In the genomic region with DNA sequence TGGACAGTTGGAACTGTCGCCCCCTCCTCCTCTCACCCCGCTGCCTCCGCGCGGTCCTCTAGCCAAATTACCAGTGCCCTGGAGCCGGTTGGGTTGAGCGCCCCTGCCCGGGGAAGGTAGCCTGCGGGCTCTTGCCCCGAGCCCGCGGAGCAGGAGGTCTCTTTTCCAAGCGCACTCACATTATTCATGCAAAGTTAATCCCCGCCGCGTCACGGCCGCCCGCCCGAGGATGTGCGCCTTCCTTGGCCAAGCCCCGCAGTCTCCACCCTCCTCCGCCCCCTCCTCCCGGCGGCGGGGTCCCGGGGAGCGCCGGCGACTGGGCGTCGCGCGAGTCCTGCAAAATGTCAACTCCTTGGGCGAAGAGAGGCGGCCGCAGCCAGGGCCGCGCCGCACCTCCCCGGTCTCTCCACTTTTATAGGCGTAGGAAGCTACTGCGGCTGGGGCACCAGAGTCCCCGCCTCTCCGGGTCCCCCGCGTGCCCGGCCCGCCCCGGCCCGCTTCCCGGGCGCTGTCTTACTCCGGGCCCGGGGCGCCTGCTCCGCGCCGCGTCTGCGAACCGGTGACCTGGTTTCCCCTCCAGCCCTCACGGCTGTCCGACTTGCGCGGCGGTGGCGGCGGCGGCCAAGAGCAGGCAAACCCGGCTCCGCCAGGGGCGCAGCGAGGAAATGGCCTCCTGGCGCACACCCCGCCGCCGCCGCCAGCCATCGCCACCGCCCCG, we compare ENCODE assay signal across 8 cellular contexts. TPM values are rescaled to one million over a fixed set of nuclear protein-coding genes. Genes with fewer than 3 reads are reported as not detected.
DNase-seq lines count a peak whose midpoint lies in the region; ATAC-seq, FAIRE-seq and TF ChIP-seq lines count a peak whose summit lies in the region.

A gene (minus strand): TSS at position 235 of the 718 bp plus-strand sequence.

- no peaks in the 10 kb centered on the region for H4K20me1 ChIP-seq in Karpas-422 (ENCODE audit: insufficient read depth, low read depth, low read length)
- H4K20me1 ChIP-seq in K562 (replicated peaks; ENCODE audit: control insufficient read depth, insufficient read depth, low read length), result no peaks in the 10 kb centered on the region

- no peaks in the 10 kb centered on the region for H3K27me3 ChIP-seq in Karpas-422 (ENCODE audit: low read length)
- H3K27me3 ChIP-seq in K562 (ENCODE audit: control insufficient read depth in 2 of 2, insufficient read depth in 2 of 2, low read length in 2 of 2), result no peaks in the 10 kb centered on the region
- peaks cover 3% of the 10 kb centered on the region; the same call in 1 of the 2 replicates for H3K27me3 ChIP-seq in iPS DF 6.9 (ENCODE audit: control insufficient read depth, insufficient read depth, low read length)
- H3K27me3 ChIP-seq in psoas muscle (ENCODE audit: insufficient read depth in 3 of 3, low read length in 2 of 3), result no peaks in the 10 kb centered on the region

- 0 out of 4 replicates have a peak, but pooled peaks of 1 of the 2 experiments have one; percentile 3 for TF ChIP-seq RAD21 in K562 (CRISPR knock-in tag; conservative IDR thresholded peaks at IDR 0.05 in 1 of 2, IDR thresholded peaks at IDR 0.05 in 1 of 2)

- H3K79me2 ChIP-seq in Karpas-422 (ENCODE audit: low read length) (no peaks in the 10 kb centered on the region), K562 (ENCODE audit: control insufficient read depth, insufficient read depth, low read length) (peaks cover 48% of the 10 kb centered on the region)

- in situ Hi-C loops in K562 (cut with MboI), result loop anchor here (5.0 kb wide), 2 partner anchors 88 to 232 kb away; no protein-coding TSS in a partner anchor

- H3K9me3 ChIP-seq in Karpas-422 (ENCODE audit: low read length), result no peaks in the 10 kb centered on the region
- H3K9me3 ChIP-seq in K562 (replicated peaks; ENCODE audit: control insufficient read depth, insufficient read depth, low read depth, low read length), result no peaks in the 10 kb centered on the region
- H3K9me3 ChIP-seq in iPS DF 6.9 (ENCODE audit: control insufficient read depth, insufficient read depth, low read length), result no peaks in the 10 kb centered on the region
- no peaks in the 10 kb centered on the region for H3K9me3 ChIP-seq in psoas muscle

- no peaks in the 10 kb centered on the region for H3K9me2 ChIP-seq in Karpas-422 (replicated peaks; ENCODE audit: insufficient read depth, low read length)

- peak; percentile 61 for ATAC-seq in GM18909 (IDR thresholded peaks at IDR 0.05; ENCODE audit: poor library complexity, unreplicated experiment)
- ATAC-seq in K562, result peak; percentile 73
- ATAC-seq in psoas muscle, result peak; percentile 68 to 77 (median 73)
- no peak for ATAC-seq in HG03378 (IDR thresholded peaks at IDR 0.05; ENCODE audit: unreplicated experiment)
- ATAC-seq in GM19023 (IDR thresholded peaks at IDR 0.05; ENCODE audit: unreplicated experiment), result no peak

- TF ChIP-seq POLR2A in K562 (conservative IDR thresholded peaks at IDR 0.05), result peak; percentile 43

- peak within 1 kb of the TSS; percentile 46 for H3K4me3 ChIP-seq in AG04449 (ENCODE audit: low read depth, low read length)
- peak within 1 kb of the TSS; percentile 36; the same call in 1 of the 2 replicates for H3K4me3 ChIP-seq in Karpas-422 (ENCODE audit: low read length)
- peak within 1 kb of the TSS; percentile 64 for H3K4me3 ChIP-seq in K562
- peak within 1 kb of the TSS; percentile 72 for H3K4me3 ChIP-seq in iPS DF 6.9 (ENCODE audit: low read length)
- H3K4me3 ChIP-seq in psoas muscle, result peak within 1 kb of the TSS; percentile 90

- H3K27ac ChIP-seq in Karpas-422 (ENCODE audit: low read length), result no peak within 1 kb of the TSS
- H3K27ac ChIP-seq in K562 (ENCODE audit: extremely low read depth, low read depth, low read length), result peak within 1 kb of the TSS; percentile 75
- H3K27ac ChIP-seq in iPS DF 6.9 (ENCODE audit: low read length), result no peak within 1 kb of the TSS
- H3K27ac ChIP-seq in psoas muscle, result peak within 1 kb of the TSS; percentile 96

- TF ChIP-seq CTCF in AG04449 (IDR thresholded peaks at IDR 0.05; ENCODE audit: insufficient read depth, low read length, missing control alignments) (peak; percentile 35), K562 (IDR thresholded peaks at IDR 0.05 in 2 of 3, conservative IDR thresholded peaks at IDR 0.05 in 1 of 3; ENCODE audit: insufficient read depth in 2 of 3, low read depth in 1 of 3, low read length in 3 of 3) (peak in 2 of 3 experiments; percentile 31 to 54; a peak in 2 of 6 replicates), psoas muscle (IDR thresholded peaks at IDR 0.05) (peak; percentile 46)

- H3K36me3 ChIP-seq in Karpas-422 (ENCODE audit: insufficient read depth, low read length), result no peaks in the 10 kb centered on the region
- no peaks in the 10 kb centered on the region for H3K36me3 ChIP-seq in K562 (ENCODE audit: control insufficient read depth, insufficient read depth, low read length)
- H3K36me3 ChIP-seq in iPS DF 6.9 (ENCODE audit: control insufficient read depth, insufficient read depth, low read length), result no peaks in the 10 kb centered on the region
- no peaks in the 10 kb centered on the region for H3K36me3 ChIP-seq in psoas muscle (ENCODE audit: insufficient read depth in 1 of 2, low read depth in 1 of 2)

- POLR2A ChIA-PET in AG04449 (lab: Yijun Ruan, JAX) (no interaction called here), K562 (lab: Yijun Ruan, JAX) (interaction anchor here (0.6 to 2.5 kb wide), 8 partner anchors 9 to 223 kb away, joined by 3 to 11 read pairs (median 4); no protein-coding TSS in a partner anchor)

- no peak within 1 kb of the TSS for H3K9ac ChIP-seq in Karpas-422 (ENCODE audit: low read length)
- peak within 1 kb of the TSS; percentile 77 to 90 for H3K9ac ChIP-seq in K562 (ENCODE audit: insufficient read depth in 1 of 2, low read depth in 2 of 2, low read length in 2 of 2)

- DNase-seq in AG04449 (ENCODE audit: low read depth, low spot score) (no peak), Karpas-422 (no peak), K562 (ENCODE audit: extremely low read depth in 1 of 4, low spot score in 3 of 4) (peak; percentile 77 to 85 (median 84)), iPS DF 6.9 (ENCODE audit: low read depth, low spot score) (no peak), psoas muscle (peak; percentile 83 to 91)

- H3K9me1 ChIP-seq in K562 (ENCODE audit: control insufficient read depth, insufficient read depth, low read length), result no peaks in the 10 kb centered on the region

- H3K4me1 ChIP-seq in Karpas-422 (ENCODE audit: low read length) (no peaks in the 10 kb centered on the region), K562 (replicated peaks in 1 of 2; ENCODE audit: control insufficient read depth in 2 of 2, insufficient read depth in 2 of 2, low read length in 2 of 2) (peaks cover 22 to 27% of the 10 kb centered on the region in 2 experiments; a peak in 4 of 5 replicates), iPS DF 6.9 (ENCODE audit: control insufficient read depth, insufficient read depth, low read length) (peaks cover 4% of the 10 kb centered on the region; the same call in 1 of the 2 replicates), psoas muscle (peaks cover 35% of the 10 kb centered on the region)

- WGBS in K562 (ENCODE audit: insufficient coverage, low coverage, missing lambda C conversion rate), result 5% methylated on average over 57 of the region's 82 CpGs
- no CpG with 5 or more reads among the region's 82 CpGs for WGBS in iPS DF 6.9 (ENCODE audit: insufficient coverage, insufficient read length)
- WGBS in psoas muscle, 3 donors, result 0% methylated on average over 68 to 82 of the region's 82 CpGs

- FAIRE-seq in K562 (lab: Jason Lieb, UNC), result no peak

- CTCF ChIA-PET in AG04449 (lab: Yijun Ruan, JAX), result no interaction called here
- CTCF ChIA-PET in K562 (lab: Yijun Ruan, JAX; ENCODE audit: low intra/inter-chr PET ratio), result interaction anchor here (0.6 kb wide), 1 partner anchor 195 kb away, joined by 4 read pairs; no protein-coding TSS in a partner anchor

- H2AFZ ChIP-seq in Karpas-422 (ENCODE audit: low read length) (no peak within 1 kb of the TSS), K562 (ENCODE audit: low read depth, low read length) (peak within 1 kb of the TSS; percentile 95)

- intact Hi-C loops in K562 (cut with micrococcal nuclease) (loop anchor here (1.0 to 10.0 kb wide), 6 partner anchors 89 to 580 kb away; a partner anchor contains a TSS), psoas muscle (cut with DNase I) (loop anchor here (5.0 to 10.0 kb wide), 4 partner anchors 50 to 500 kb away; no protein-coding TSS in a partner anchor)

- no peak for TF ChIP-seq EP300 in K562 (IDR thresholded peaks at IDR 0.05; ENCODE audit: low read length)

- H3K4me2 ChIP-seq in Karpas-422 (ENCODE audit: low read depth, low read length, poor library complexity, severe bottlenecking), result peak within 1 kb of the TSS; percentile 50
- peak within 1 kb of the TSS; percentile 93 for H3K4me2 ChIP-seq in K562 (ENCODE audit: insufficient read depth, low read length)

- no TSS peak for BruUV-seq in K562 (replicated peaks; lab: Mats Ljungman, UMichigan)

TF ChIP-seq in K562, 482 proteins besides CTCF, POLR2A, EP300 and RAD21 (continues in another document):
- TF ChIP-seq PRMT5 (CRISPR knock-in tag; IDR thresholded peaks at IDR 0.05) (no peak), NR3C1 (CRISPR knock-in tag; IDR thresholded peaks at IDR 0.05) (peak; percentile 6; the same call in 1 of the 2 replicates), SIN3B (IDR thresholded peaks at IDR 0.05; ENCODE audit: low read depth) (no peak), U2AF2 (optimal IDR thresholded peaks at IDR 0.05; ENCODE audit: low read depth, low read length) (no peak), NFIX (CRISPR knock-in tag; IDR thresholded peaks at IDR 0.05; ENCODE audit: low read depth) (no peak), KAT8 (IDR thresholded peaks at IDR 0.05; ENCODE audit: low read depth) (no peak)

RNA-seq across cellular contexts. Expression of the gene that starts here (rescaled TPM):
- not detected in 2 replicates for total RNA-seq in Karpas-422 (2014; rRNA removed; shearing (Covaris generic); ENCODE audit: low replicate concordance)
- 30.5 and 37.3 TPM in 2 replicates for total RNA-seq in K562 (2011; cell fraction: chromatin; rRNA removed; ENCODE audit: low replicate concordance)
- 8.4 and 9.8 TPM in 2 replicates for total RNA-seq in K562 (2011; cell fraction: nucleolus; rRNA removed)
- 15.2 and 25.6 TPM in 2 replicates for total RNA-seq in K562 (2011; cell fraction: nucleoplasm; rRNA removed)
- total RNA-seq in K562 (2014; rRNA removed) (5.6 and 6.0 TPM in 2 replicates), K562 (2014; rRNA removed; fragmentation: Illumina TruSeq; extraction: Trizol) (6.9 and 8.3 TPM in 2 replicates), K562 (2015; rRNA removed; fragmentation: Illumina TruSeq; extraction: Trizol) (7.0 and 7.2 TPM in 2 replicates), K562 (2021) (9.7 and 10.5 TPM in 2 replicates), psoas muscle (10 to 100 TPM; 29.1 to 38.6 (median 33.1) TPM)
- polyA plus RNA-seq in K562 (2011; rRNA removed) (11.0 and 14.9 TPM in 2 replicates), K562 (2014; fragmentation: Illumina TruSeq; extraction: Trizol) (7.1 and 9.0 TPM in 2 replicates), K562 (2014; fragmentation: Nextera tagmentation; extraction: Ambion mirVana) (1 to 10 TPM; 1.7 to 3.0 TPM), K562 (2014; rRNA removed) (4.1 and 4.7 TPM in 2 replicates), psoas muscle (10 to 100 TPM; 11.5 to 33.3 (median 16.2) TPM)
- 5.1 and 6.0 TPM in 2 replicates for polyA plus RNA-seq in K562 (2011; cell fraction: cytosol; rRNA removed)
- polyA plus RNA-seq in K562 (2011; cell fraction: nucleus; rRNA removed), result 14.3 and 15.5 TPM in 2 replicates
- 5.7 and 5.9 TPM in 2 replicates for polyA plus RNA-seq in K562 (2012)
- polyA minus RNA-seq in K562 (2011; rRNA and poly(A)+ RNA removed), result 34.3 and 35.4 TPM in 2 replicates
- polyA minus RNA-seq in K562 (2011; cell fraction: cytosol; rRNA and poly(A)+ RNA removed), result 6.6 and 11.8 TPM in 2 replicates
- polyA minus RNA-seq in K562 (2011; cell fraction: nucleus; rRNA and poly(A)+ RNA removed), result 27.3 and 34.0 TPM in 2 replicates

Comparison
In these comparisons a context has a peak if more than half of its experiments do, and no peak if none do; other contexts are left out.
1. DNase-seq: peak in K562 (4 of 4) and psoas muscle (2 of 2); none in AG04449 (single experiment), Karpas-422 (single experiment) and iPS DF 6.9 (single experiment).
2. H3K4me3 ChIP-seq: peak in every context shown above with its lines; median percentile 90 in psoas muscle; 72 in iPS DF 6.9; 64 in K562; 46 in AG04449; 36 in Karpas-422.
3. ATAC-seq: peak in GM18909 (single experiment), K562 (single experiment) and psoas muscle (4 of 4); none in HG03378 (single experiment) and GM19023 (single experiment).
4. H3K27ac ChIP-seq: peak in K562 (single experiment) and psoas muscle (single experiment); none in Karpas-422 (single experiment) and iPS DF 6.9 (single experiment).
5. Peak in every context shown above with its lines, with median percentiles within 50 percentile points of each other: CTCF ChIP-seq.